Comparison of ENCODE assay signal across 7 cellular contexts in genomic region chr11:5004429-5005274, GRCh38. TPM values are rescaled to one million over a fixed set of nuclear protein-coding genes. Genes with fewer than 3 reads are reported as not detected.
DNase-seq lines count a peak whose midpoint lies in the region; ATAC-seq and TF ChIP-seq lines count a peak whose summit lies in the region.

No MANE protein-coding gene starts in this region.

- no peaks in the 10 kb centered on the region for H3K27me3 ChIP-seq in HL-60 (ENCODE audit: insufficient read depth, poor library complexity, severe bottlenecking)
- no peaks in the 10 kb centered on the region for H3K27me3 ChIP-seq in OCI-LY3 (ENCODE audit: low read depth, low read length)
- H3K27me3 ChIP-seq in colonic mucosa, result no peaks in the 10 kb centered on the region
- no peaks in the 10 kb centered on the region for H3K27me3 ChIP-seq in lower lobe of right lung (ENCODE audit: low read depth)
- H3K27me3 ChIP-seq in uterus, result no peaks in the 10 kb centered on the region

- peak; percentile 8 for DNase-seq in GM04503 (ENCODE audit: low read depth)
- DNase-seq in HL-60 (ENCODE audit: low read depth in 1 of 2, low spot score in 1 of 2), result peak; percentile 4 to 48
- peak; percentile 49 for DNase-seq in colonic mucosa
- no peak for DNase-seq in lower lobe of right lung
- no peak for DNase-seq in uterus

- H4K20me1 ChIP-seq in OCI-LY3 (ENCODE audit: insufficient read depth, low read length), result no peaks in the 10 kb centered on the region

- TF ChIP-seq POLR2A in uterus (IDR thresholded peaks at IDR 0.05), result no peak

- H3K79me2 ChIP-seq in OCI-LY3 (ENCODE audit: low read length), result no peaks in the 10 kb centered on the region

- no peak overlapping the region for H3K4me2 ChIP-seq in OCI-LY3 (ENCODE audit: low read length)

- ATAC-seq in lower lobe of right lung (peak in 1 of 2 donors; percentile 44), GM18873 (IDR thresholded peaks at IDR 0.05; ENCODE audit: low FRiP score, unreplicated experiment) (no peak)

- no peak overlapping the region for H3K4me3 ChIP-seq in HL-60 (replicated peaks; ENCODE audit: insufficient read depth, low read length)
- H3K4me3 ChIP-seq in OCI-LY3 (ENCODE audit: low read length), result no peak overlapping the region
- no peak overlapping the region for H3K4me3 ChIP-seq in colonic mucosa
- H3K4me3 ChIP-seq in lower lobe of right lung, result no peak overlapping the region
- H3K4me3 ChIP-seq in uterus, result no peak overlapping the region

- H3K9ac ChIP-seq in OCI-LY3 (ENCODE audit: low read length) (no peak overlapping the region), colonic mucosa (ENCODE audit: low read depth in 2 of 2, low read length in 2 of 2) (no peak overlapping the region)

- TF ChIP-seq CTCF in HL-60 (IDR thresholded peaks at IDR 0.05; ENCODE audit: insufficient read depth, low read length) (peak; percentile 30), OCI-LY3 (IDR thresholded peaks at IDR 0.05; ENCODE audit: low read depth, low read length) (peak; percentile 80), colonic mucosa (IDR thresholded peaks at IDR 0.05) (peak; percentile 30), lower lobe of right lung (IDR thresholded peaks at IDR 0.05) (peak; percentile 55), uterus (IDR thresholded peaks at IDR 0.05) (peak; percentile 39 to 47 (median 40))

- H3K36me3 ChIP-seq in OCI-LY3 (replicated peaks; ENCODE audit: low read depth, low read length) (no peaks in the 10 kb centered on the region), colonic mucosa (no peaks in the 10 kb centered on the region), lower lobe of right lung (no peaks in the 10 kb centered on the region), uterus (no peaks in the 10 kb centered on the region)

- H3K27ac ChIP-seq in HL-60 (replicated peaks) (no peak overlapping the region), OCI-LY3 (ENCODE audit: low read length) (no peak overlapping the region), colonic mucosa (no peak overlapping the region), lower lobe of right lung (no peak overlapping the region), uterus (no peak overlapping the region)

- H3K4me1 ChIP-seq in OCI-LY3 (ENCODE audit: low read length) (peaks cover 6% of the 10 kb centered on the region; the same call in 1 of the 2 replicates), colonic mucosa (no peaks in the 10 kb centered on the region), lower lobe of right lung (no peaks in the 10 kb centered on the region), uterus (no peaks in the 10 kb centered on the region)

- H3K9me3 ChIP-seq in OCI-LY3 (ENCODE audit: insufficient read depth, low read length) (no peaks in the 10 kb centered on the region), colonic mucosa (no peaks in the 10 kb centered on the region), lower lobe of right lung (no peaks in the 10 kb centered on the region), uterus (no peaks in the 10 kb centered on the region)

- no peak overlapping the region for H2AFZ ChIP-seq in OCI-LY3 (ENCODE audit: low read depth, low read length)

- intact Hi-C loops in colonic mucosa (cut with DNase I), result no loop called here
- intact Hi-C loops in lower lobe of right lung (cut with DNase I), result no loop called here
- intact Hi-C loops in uterus (cut with DNase I; ENCODE audit: low total_unique reads), result no loop called here

RNA-seq across cellular contexts. Expression of gene OR51L1, which starts 10.0 kb away (rescaled TPM):
- not detected for total RNA-seq in colonic mucosa
- total RNA-seq in lower lobe of right lung, result not detected
- not detected for total RNA-seq in uterus

RNA-seq across cellular contexts. Expression of gene OR52J3, which starts 41.7 kb away (rescaled TPM):
- total RNA-seq in colonic mucosa (not detected), lower lobe of right lung (not detected), uterus (not detected)

RNA-seq across cellular contexts. Expression of gene OR51A2, which starts 49.1 kb away (rescaled TPM):
- total RNA-seq in colonic mucosa (not detected), lower lobe of right lung (not detected), uterus (not detected)

RNA-seq across cellular contexts. Expression of gene OR52E2, which starts 54.8 kb away (rescaled TPM):
- total RNA-seq in colonic mucosa, result not detected
- total RNA-seq in lower lobe of right lung, result not detected
- not detected for total RNA-seq in uterus

RNA-seq across cellular contexts. Expression of gene OR51A4, which starts 57.2 kb away (rescaled TPM):
- total RNA-seq in colonic mucosa, result not detected
- not detected for total RNA-seq in lower lobe of right lung
- not detected for total RNA-seq in uterus

Comparison
In these comparisons a context has a peak if more than half of its experiments do, and no peak if none do; other contexts are left out.
1. DNase-seq: peak in GM04503 (single experiment), HL-60 (2 of 2) and colonic mucosa (single experiment); none in lower lobe of right lung (single experiment) and uterus (0 of 2).
2. CTCF ChIP-seq: peak in every context shown above with its lines; median percentile 80 in OCI-LY3; 55 in lower lobe of right lung; 40 in uterus; 30 in HL-60; 30 in colonic mucosa.